8 cellular contexts compared by ENCODE assay signal in the genomic region with DNA sequence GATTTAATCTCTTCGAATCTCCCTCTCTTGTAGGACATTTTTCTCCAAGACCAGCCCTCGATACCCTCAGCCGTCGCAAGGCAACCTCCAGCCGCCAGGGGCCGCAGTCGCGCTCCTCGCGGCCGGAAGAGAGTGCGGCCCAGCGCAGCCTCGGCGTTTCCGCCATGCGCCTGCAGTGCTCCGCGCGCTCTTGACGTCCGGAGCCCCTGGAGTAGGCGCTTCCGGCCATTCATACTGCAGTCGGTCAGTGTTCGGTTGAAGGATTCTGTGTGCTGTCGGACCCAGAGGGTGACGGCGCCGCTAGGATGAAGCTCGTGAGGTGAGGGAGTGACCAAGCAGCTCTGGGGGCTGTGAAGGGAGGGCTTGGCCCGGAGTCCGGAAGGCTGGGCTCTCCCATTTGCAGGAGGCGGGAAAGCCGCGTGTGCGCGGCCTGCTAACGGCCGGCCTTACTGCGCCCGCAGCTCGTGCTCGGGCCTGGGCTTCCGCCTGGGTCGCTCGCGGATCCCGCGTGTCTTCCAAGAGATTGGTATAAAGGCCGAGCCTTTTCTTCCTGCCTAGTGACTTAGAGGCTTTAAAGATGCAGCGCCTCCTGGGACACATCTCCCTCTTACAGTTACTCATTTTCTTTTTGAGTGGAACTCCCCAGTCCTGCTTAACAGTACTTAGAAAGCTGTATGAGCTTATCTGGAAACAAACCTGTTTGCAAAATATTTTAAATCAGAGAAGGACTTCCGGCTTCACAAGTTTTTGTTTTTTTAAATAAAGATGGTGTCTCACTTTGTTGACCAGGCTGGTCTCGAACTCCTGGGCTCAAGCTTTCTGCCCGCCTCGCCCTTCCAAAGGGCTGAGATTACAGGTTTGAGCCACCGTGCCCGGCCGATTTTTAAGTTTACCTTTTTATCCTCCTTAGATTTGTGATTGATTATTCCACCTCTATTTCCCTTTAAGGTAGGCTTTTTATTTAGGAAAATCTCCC. TPM values are rescaled to one million over a fixed set of nuclear protein-coding genes. Genes with fewer than 3 reads are reported as not detected.
DNase-seq lines count a peak whose midpoint lies in the region; ATAC-seq, FAIRE-seq and TF ChIP-seq lines count a peak whose summit lies in the region.

A gene (plus strand): TSS at position 190 of the 976 bp plus-strand sequence. CDS start 116 bp downstream, at position 306.

- FAIRE-seq in endothelial cell of umbilical vein (lab: Jason Lieb, UNC) = peak; percentile 96

- peak within 1 kb of the TSS; percentile 76 for H3K4me3 ChIP-seq in OCI-LY1 (ENCODE audit: low read depth, low read length, poor library complexity, severe bottlenecking)
- H3K4me3 ChIP-seq in endothelial cell of umbilical vein (replicated peaks in 1 of 3; ENCODE audit: insufficient read depth in 1 of 3, low read depth in 1 of 3, low read length in 3 of 3) = peak within 1 kb of the TSS; percentile 57 to 96 (median 86)

- CTCF ChIA-PET in endothelial cell of umbilical vein (lab: Charles Lee) = interaction anchor here (0.7 to 5.7 kb wide), 8 partner anchors 10 to 421 kb away, joined by 3 to 55 read pairs (median 3); a partner anchor contains a TSS

- dilution Hi-C loops in endothelial cell of umbilical vein (cut with MboI; ENCODE audit: extremely low pct_ligation_motif_present, low sequenced_read_pairs) = no loop called here

- peak; percentile 89 for TF ChIP-seq CTCF in OCI-LY1 (IDR thresholded peaks at IDR 0.05; ENCODE audit: low read length)
- TF ChIP-seq CTCF in endothelial cell of umbilical vein (IDR thresholded peaks at IDR 0.05; ENCODE audit: extremely low read depth in 1 of 2, insufficient read depth in 1 of 2, low read depth in 1 of 2, low read length in 2 of 2) = peak; percentile 97 to 98

- POLR2A ChIA-PET in endothelial cell of umbilical vein (lab: Charles Lee) = interaction anchor here (1.4 to 1.6 kb wide), 3 partner anchors 10 to 128 kb away, joined by 3 to 8 read pairs (median 5); a partner anchor contains a TSS

- no peaks in the 10 kb centered on the region for H4K20me1 ChIP-seq in OCI-LY1 (ENCODE audit: insufficient read depth, low read length)
- H4K20me1 ChIP-seq in endothelial cell of umbilical vein (replicated peaks; ENCODE audit: control insufficient read depth, extremely low read depth, insufficient read depth, low read length) = peaks cover 4% of the 10 kb centered on the region

- H3K9me3 ChIP-seq in OCI-LY1 (ENCODE audit: low read length) (no peaks in the 10 kb centered on the region), endothelial cell of umbilical vein (replicated peaks; ENCODE audit: control insufficient read depth, insufficient read depth, low read length) (no peaks in the 10 kb centered on the region)

- peak; percentile 98 for ATAC-seq in GM21515 (IDR thresholded peaks at IDR 0.05; ENCODE audit: unreplicated experiment)

- TSS peak; percentile 67 for BruUV-seq in endothelial cell of umbilical vein (replicated peaks; lab: Mats Ljungman, UMichigan)

- H3K36me3 ChIP-seq in OCI-LY1 (ENCODE audit: insufficient read depth, low read length) (peaks cover 37% of the 10 kb centered on the region), endothelial cell of umbilical vein (ENCODE audit: control insufficient read depth in 2 of 2, extremely low read depth in 1 of 2, insufficient read depth in 2 of 2, low read length in 2 of 2) (peaks cover 0 to 4% of the 10 kb centered on the region in 2 experiments)

- intact Hi-C loops in endothelial cell of umbilical vein (cut with micrococcal nuclease) = loop anchor here (1.0 to 2.0 kb wide), 3 partner anchors 12 to 128 kb away; a partner anchor contains a TSS

- no peaks in the 10 kb centered on the region for H3K9me1 ChIP-seq in endothelial cell of umbilical vein (replicated peaks; ENCODE audit: control insufficient read depth, extremely low read depth, insufficient read depth, low read length)

- no peaks in the 10 kb centered on the region for H3F3A ChIP-seq in OCI-LY1 (ENCODE audit: insufficient read depth, low read length)

- TF ChIP-seq POLR2A in endothelial cell of umbilical vein (IDR thresholded peaks at IDR 0.05; ENCODE audit: low read depth, low read length) = peak; percentile 94

- H3K27me3 ChIP-seq in OCI-LY1 (ENCODE audit: insufficient read depth, low read length) = no peaks in the 10 kb centered on the region
- no peaks in the 10 kb centered on the region for H3K27me3 ChIP-seq in endothelial cell of umbilical vein (ENCODE audit: control insufficient read depth in 2 of 2, insufficient read depth in 2 of 2, low read length in 2 of 2)

- no peaks in the 10 kb centered on the region for H3K9me2 ChIP-seq in OCI-LY1 (ENCODE audit: low read depth, low read length)

- H2AFZ ChIP-seq in OCI-LY1 (ENCODE audit: low read length) = peak within 1 kb of the TSS; percentile 45
- H2AFZ ChIP-seq in endothelial cell of umbilical vein (ENCODE audit: low read depth, low read length) = peak within 1 kb of the TSS; percentile 65

- DNase-seq in DMS114 treated with DMSO at 0.1 percent for 48 hours (lab: John Stamatoyannopoulos, UW; ENCODE audit: unreplicated experiment) (peak; percentile 81), HuH-7 (ENCODE audit: low spot score) (peak; percentile 90), endothelial cell of umbilical vein (ENCODE audit: low read depth, low spot score) (peak; percentile 96), middle frontal gyrus (ENCODE audit: extremely low spot score, low spot score) (peak; percentile 78)
- peak; percentile 95 for DNase-seq in activated CD8-positive, alpha-beta memory T cell treated with anti-CD3 and anti-CD28 coated beads, Interleukin-2, amount 50 U/mL, for 48 hours
- peak; percentile 83 to 85 for DNase-seq in stimulated activated CD8-positive, alpha-beta memory T cell treated with anti-CD3 and anti-CD28 coated beads, Interleukin-2, amount 100 ng/mL, for 48 hours (ENCODE audit: low read depth in 2 of 2)

- H3K27ac ChIP-seq in OCI-LY1 (ENCODE audit: low read depth, low read length, poor library complexity, severe bottlenecking) = peak within 1 kb of the TSS; percentile 87
- H3K27ac ChIP-seq in endothelial cell of umbilical vein (ENCODE audit: insufficient read depth, low read depth, low read length) = peak within 1 kb of the TSS; percentile 90

- H3K4me2 ChIP-seq in OCI-LY1 (ENCODE audit: low read length) (peak within 1 kb of the TSS; percentile 83), endothelial cell of umbilical vein (ENCODE audit: insufficient read depth, low read length) (peak within 1 kb of the TSS; percentile 100)

- H3K4me1 ChIP-seq in OCI-LY1 (ENCODE audit: insufficient read depth, low read length, severe bottlenecking) = peaks cover 28% of the 10 kb centered on the region
- peaks cover 20% of the 10 kb centered on the region for H3K4me1 ChIP-seq in endothelial cell of umbilical vein (ENCODE audit: control insufficient read depth, extremely low read depth, insufficient read depth, low read length)

- H3K79me2 ChIP-seq in OCI-LY1 (ENCODE audit: insufficient read depth, low read length) = peaks cover 50% of the 10 kb centered on the region
- H3K79me2 ChIP-seq in endothelial cell of umbilical vein (ENCODE audit: control insufficient read depth, insufficient read depth, low read length) = peaks cover 51% of the 10 kb centered on the region

- H3K9ac ChIP-seq in OCI-LY1 (ENCODE audit: low read length) (peak within 1 kb of the TSS; percentile 89), endothelial cell of umbilical vein (replicated peaks; ENCODE audit: extremely low read depth, insufficient read depth, low read length) (peak within 1 kb of the TSS; percentile 96)

TF ChIP-seq in endothelial cell of umbilical vein, 7 proteins besides CTCF, POLR2A, EP300 and RAD21:
- TF ChIP-seq, protein P1, sequence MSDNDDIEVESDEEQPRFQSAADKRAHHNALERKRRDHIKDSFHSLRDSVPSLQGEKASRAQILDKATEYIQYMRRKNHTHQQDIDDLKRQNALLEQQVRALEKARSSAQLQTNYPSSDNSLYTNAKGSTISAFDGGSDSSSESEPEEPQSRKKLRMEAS (IDR thresholded peaks at IDR 0.05; ENCODE audit: insufficient read depth, insufficient read length) = peak; percentile 87
- TF ChIP-seq MYC (IDR thresholded peaks at IDR 0.05; ENCODE audit: low read depth, low read length) (peak; percentile 91), POLR2AphosphoS5 (IDR thresholded peaks at IDR 0.05; ENCODE audit: insufficient read depth, low read depth, low read length) (peak; percentile 90), EZH2 (IDR thresholded peaks at IDR 0.05; ENCODE audit: borderline replicate concordance, low read depth, low read length, severe bottlenecking) (no peak), FOS (IDR thresholded peaks at IDR 0.05; ENCODE audit: borderline replicate concordance, insufficient read depth, low read length) (no peak), JUN (IDR thresholded peaks at IDR 0.05; ENCODE audit: borderline replicate concordance, insufficient read depth, insufficient read length, low read depth) (no peak)

RNA-seq across cellular contexts. Expression of the gene that starts here (rescaled TPM):
- 91.6 and 97.3 TPM in 2 replicates for total RNA-seq in endothelial cell of umbilical vein
- 9.1 and 16.6 TPM in 2 replicates for polyA plus RNA-seq in endothelial cell of umbilical vein
- polyA plus RNA-seq in endothelial cell of umbilical vein (2011; cell fraction: cytosol; rRNA removed) = 25.7 and 35.3 TPM in 2 replicates
- polyA plus RNA-seq in endothelial cell of umbilical vein (2011; cell fraction: nucleus; rRNA removed) = 6.1 and 10.4 TPM in 2 replicates
- 66.6 and 69.9 TPM in 2 replicates for polyA plus RNA-seq in endothelial cell of umbilical vein (2012)
- 6.9 and 8.5 TPM in 2 replicates for polyA minus RNA-seq in endothelial cell of umbilical vein
- 47.7 TPM for polyA minus RNA-seq in endothelial cell of umbilical vein (2011; cell fraction: cytosol; rRNA and poly(A)+ RNA removed)
- polyA minus RNA-seq in endothelial cell of umbilical vein (2011; cell fraction: nucleus; rRNA and poly(A)+ RNA removed) = 5.0 and 5.3 TPM in 2 replicates

Comparison
In these comparisons a context has a peak if more than half of its experiments do, and no peak if none do; other contexts are left out.
1. Peak in every context shown above with its lines: DNase-seq, ATAC-seq, H3K4me3 ChIP-seq and H3K27ac ChIP-seq.